In the genomic region with DNA sequence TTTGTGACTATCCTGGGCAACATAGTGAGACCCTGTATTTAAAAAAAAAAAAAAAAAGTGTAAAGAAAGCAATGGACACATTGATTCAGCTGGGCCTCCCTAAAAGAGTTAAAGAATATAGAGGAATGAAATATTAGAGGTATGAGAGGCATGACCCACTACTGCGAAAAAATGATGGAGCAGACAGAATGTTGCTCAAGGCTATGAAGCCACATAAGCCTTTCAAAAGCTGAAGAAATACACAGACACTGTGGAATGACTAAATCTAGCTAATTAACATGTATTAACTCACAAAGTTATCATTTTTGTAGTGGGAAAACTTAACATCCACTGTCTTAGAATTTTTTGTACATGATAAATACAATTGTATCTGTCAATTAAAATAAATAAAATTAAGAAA, we compare ENCODE assay signal across 19 cellular contexts.
A peak's percentile ranks its signal among the peaks of the same experiment; 100 is the strongest.
DNase-seq lines count a peak whose midpoint lies in the region; ATAC-seq, FAIRE-seq and TF ChIP-seq lines count a peak whose summit lies in the region.
"Had no signal": no experiment of that assay in that cellular context is flagged by ENCODE, and none has a peak within 500 bp of the region (broad histone marks: within the 10 kb centered on the region; RNA-seq: fewer than 3 reads in every experiment).

No MANE protein-coding gene starts in this region.

- intact Hi-C loops in CD4-positive, alpha-beta T cell (cut with DNase I, micrococcal nuclease): no loop called here

- no peaks in the 10 kb centered on the region for H3K27me3 Mint-ChIP-seq in CD4-positive, alpha-beta T cell
- H3K27me3 Mint-ChIP-seq: CD4-positive, alpha-beta memory T cell had no signal

- no peaks in the 10 kb centered on the region for H3F3A ChIP-seq in neural cell (ENCODE audit: insufficient read depth, low read length, poor library complexity, severe bottlenecking)

- no peak overlapping the region for H3K9ac ChIP-seq in neural cell (ENCODE audit: low read length)

- no peaks in the 10 kb centered on the region for H3K9me2 ChIP-seq in neural cell (ENCODE audit: insufficient read depth, low read length)

- no peak for FAIRE-seq in urothelium cell line (lab: Jason Lieb, UNC)
- FAIRE-seq: H54 had no signal

- H3K27ac ChIP-seq in neural cell (ENCODE audit: low read length): peak overlapping the region; percentile 56
- H3K27ac ChIP-seq in CD4-positive, alpha-beta T cell (ENCODE audit: low read depth, low read length): no peak overlapping the region
- H3K27ac ChIP-seq: PC-9, SJSA1 had no signal

- no peaks in the 10 kb centered on the region for H3K36me3 ChIP-seq in neural cell (ENCODE audit: insufficient read depth, low read length)
- H3K36me3 ChIP-seq: SJSA1 had no signal

- H3K36me3 Mint-ChIP-seq in CD4-positive, alpha-beta T cell (ENCODE audit: low read depth): no peaks in the 10 kb centered on the region
- H3K36me3 Mint-ChIP-seq: CD4-positive, alpha-beta memory T cell had no signal

- H3K9me3 ChIP-seq in neural cell (ENCODE audit: low read length): no peaks in the 10 kb centered on the region
- H3K9me3 ChIP-seq in CD4-positive, alpha-beta T cell (ENCODE audit: control insufficient read depth, low read length): peaks cover 6% of the 10 kb centered on the region
- H3K9me3 ChIP-seq: SJSA1 had no signal

- TF ChIP-seq EP300 in neural cell (conservative IDR thresholded peaks at IDR 0.05; ENCODE audit: poor library complexity, severe bottlenecking): no peak

- no peak for TF ChIP-seq RAD21 in neural cell (conservative IDR thresholded peaks at IDR 0.05)

- H3K4me3 ChIP-seq in choroid plexus epithelial cell (ENCODE audit: low read depth, low read length): no peak overlapping the region
- peak overlapping the region; percentile 24 for H3K4me3 ChIP-seq in neural cell (ENCODE audit: low read length)
- H3K4me3 ChIP-seq: PC-9, SJSA1 had no signal

- no peaks in the 10 kb centered on the region for H3K27me3 ChIP-seq in neural cell (ENCODE audit: insufficient read depth, low read depth, low read length)
- no peaks in the 10 kb centered on the region for H3K27me3 ChIP-seq in CD4-positive, alpha-beta T cell (ENCODE audit: control insufficient read depth, insufficient read depth, low read length)
- H3K27me3 ChIP-seq: SJSA1 had no signal

- no peak overlapping the region for H3K27ac Mint-ChIP-seq in CD4-positive, alpha-beta T cell
- H3K27ac Mint-ChIP-seq: CD4-positive, alpha-beta memory T cell had no signal

- POLR2A ChIA-PET in CD4-positive, alpha-beta T cell (lab: Charles Lee): no interaction called here

- no peak overlapping the region for H3K4me2 ChIP-seq in neural cell (ENCODE audit: low read length)
- H3K4me2 ChIP-seq: PC-9 had no signal

- H3K79me2 ChIP-seq in neural cell (replicated peaks; ENCODE audit: insufficient read depth, low read length): no peaks in the 10 kb centered on the region

- no peaks in the 10 kb centered on the region for H4K20me1 ChIP-seq in neural cell (ENCODE audit: insufficient read depth)

- ATAC-seq in CD4-positive, alpha-beta T cell (ENCODE audit: poor library complexity): no peak

- CTCF ChIA-PET in CD4-positive, alpha-beta T cell (lab: Charles Lee): no interaction called here

- H2AFZ ChIP-seq in neural cell (ENCODE audit: low read depth, low read length): no peak overlapping the region
- H2AFZ ChIP-seq: PC-9 had no signal

- TF ChIP-seq CTCF in choroid plexus epithelial cell (conservative IDR thresholded peaks at IDR 0.05; ENCODE audit: low read depth, low read length) (no peak), neural cell (IDR thresholded peaks at IDR 0.05; ENCODE audit: poor library complexity, severe bottlenecking) (no peak)
- no peak for TF ChIP-seq CTCF in CD4-positive, alpha-beta T cell (IDR thresholded peaks at IDR 0.05)

- no peaks in the 10 kb centered on the region for H3K4me1 Mint-ChIP-seq in CD4-positive, alpha-beta T cell (ENCODE audit: low read depth)
- H3K4me1 Mint-ChIP-seq: CD4-positive, alpha-beta memory T cell had no signal

- peaks cover 5% of the 10 kb centered on the region for H3K9me3 Mint-ChIP-seq in CD4-positive, alpha-beta T cell

- H3K4me3 Mint-ChIP-seq in CD4-positive, alpha-beta T cell: no peak overlapping the region
- H3K4me3 Mint-ChIP-seq: CD4-positive, alpha-beta memory T cell had no signal

- DNase-seq in AG20443 (ENCODE audit: low spot score): peak; percentile 30
- DNase-seq in NCI-H226: peak; percentile 35
- peak; percentile 50 for DNase-seq in choroid plexus epithelial cell (ENCODE audit: low read depth)
- no peak for DNase-seq in CD4-positive, alpha-beta T cell
- no peak for DNase-seq in NCI-H2227 treated with DMSO at 0.1 percent for 48 hours (lab: John Stamatoyannopoulos, UW)
- DNase-seq in urothelium cell line (ENCODE audit: low spot score): no peak
- DNase-seq in NCI-H446 treated with DMSO at 0.1 percent for 48 hours (lab: John Stamatoyannopoulos, UW): no peak
- DNase-seq: 8988T; CD4-positive, alpha-beta memory T cell; DMS153; KBM-7; NCI-H1105 treated with DMSO at 0.1 percent for 48 hours; NCI-H1694 treated with DMSO at 0.1 percent for 48 hours; NCI-H2107; NCI-H524 treated with DMSO at 0.1 percent for 48 hours; PC-9 had no signal

TF ChIP-seq in neural cell, 6 proteins besides CTCF, POLR2A, EP300 and RAD21:
- TF ChIP-seq MXI1 (conservative IDR thresholded peaks at IDR 0.05; ENCODE audit: poor library complexity, severe bottlenecking) (no peak), POLR2AphosphoS5 (IDR thresholded peaks at IDR 0.05) (no peak), EZH2 (IDR thresholded peaks at IDR 0.05; ENCODE audit: borderline replicate concordance, insufficient read depth, low read length, poor library complexity, severe bottlenecking) (no peak), REST (IDR thresholded peaks at IDR 0.05; ENCODE audit: borderline replicate concordance) (no peak), SMC3 (conservative IDR thresholded peaks at IDR 0.05; ENCODE audit: poor library complexity) (no peak), TAF1 (IDR thresholded peaks at IDR 0.05; ENCODE audit: low read depth) (no peak)

Comparison
In these comparisons a context has a peak if more than half of its experiments do, and no peak if none do; other contexts are left out.
1. DNase-seq: peak in AG20443 (single experiment), NCI-H226 (single experiment) and choroid plexus epithelial cell (single experiment); none in CD4-positive, alpha-beta T cell (0 of 10), NCI-H2227 treated with DMSO at 0.1 percent for 48 hours (single experiment), urothelium cell line (single experiment) and NCI-H446 treated with DMSO at 0.1 percent for 48 hours (single experiment).